In genomic region chr6:28880894-28881780, GRCh38 we compare ENCODE assay signal across 8 cellular contexts. TPM values are rescaled to one million over a fixed set of nuclear protein-coding genes. Genes with fewer than 3 reads are reported as not detected.
DNase-seq lines count a peak whose midpoint lies in the region; ATAC-seq and TF ChIP-seq lines count a peak whose summit lies in the region.

No MANE protein-coding gene starts in this region.

- peak overlapping the region; percentile 74 for H3K9ac ChIP-seq in GM23248

- H3K4me1 ChIP-seq in ACC112 (ENCODE audit: control insufficient read depth, insufficient read depth, low read length, unreplicated experiment): no peaks in the 10 kb centered on the region
- no peaks in the 10 kb centered on the region for H3K4me1 ChIP-seq in GM23248 (ENCODE audit: insufficient read depth)
- peaks cover 24% of the 10 kb centered on the region for H3K4me1 ChIP-seq in mononuclear cell (ENCODE audit: insufficient read depth, low read length)

- no peaks in the 10 kb centered on the region for H3K36me3 ChIP-seq in ACC112 (ENCODE audit: insufficient read depth, low read length)
- no peaks in the 10 kb centered on the region for H3K36me3 ChIP-seq in GM23248 (ENCODE audit: low read depth)

- H4K20me1 ChIP-seq in GM23248 (ENCODE audit: insufficient read depth): no peaks in the 10 kb centered on the region

- H3K79me2 ChIP-seq in ACC112 (ENCODE audit: control insufficient read depth, insufficient read depth, low read length, unreplicated experiment): no peaks in the 10 kb centered on the region
- H3K79me2 ChIP-seq in GM23248 (ENCODE audit: insufficient read depth): no peaks in the 10 kb centered on the region

- no peak for ATAC-seq in HG02588 (IDR thresholded peaks at IDR 0.05; ENCODE audit: unreplicated experiment)

- no peaks in the 10 kb centered on the region for H3K9me2 ChIP-seq in GM23248 (ENCODE audit: insufficient read depth)

- H2AFZ ChIP-seq in ACC112 (ENCODE audit: low read length, unreplicated experiment): peak overlapping the region; percentile 28
- peak overlapping the region; percentile 96 for H2AFZ ChIP-seq in GM23248

- peaks cover 55% of the 10 kb centered on the region for H3K27me3 ChIP-seq in ACC112 (ENCODE audit: insufficient read depth, low read length)
- peaks cover 4% of the 10 kb centered on the region; the same call in 1 of the 2 replicates for H3K27me3 ChIP-seq in GM23248 (replicated peaks; ENCODE audit: insufficient read depth)
- H3K27me3 ChIP-seq in mononuclear cell (ENCODE audit: insufficient read depth, low read length): peaks cover 39% of the 10 kb centered on the region

- no peaks in the 10 kb centered on the region for H3K9me3 ChIP-seq in GM23248 (ENCODE audit: low read depth)
- H3K9me3 ChIP-seq in mononuclear cell (ENCODE audit: low read depth, low read length): no peaks in the 10 kb centered on the region

- H3K27ac ChIP-seq in ACC112 (ENCODE audit: low read depth, low read length) (no peak overlapping the region), GM23248 (no peak overlapping the region)

- peaks cover 8% of the 10 kb centered on the region; the same call in 1 of the 2 replicates for H3F3A ChIP-seq in GM23248 (ENCODE audit: insufficient read depth)

- 3% methylated on average over 28 of the region's 28 CpGs for WGBS in GM23248 (ENCODE audit: low coverage in 1 of 2, low lambda C conversion rate in 2 of 2, missing lambda C conversion rate in 2 of 2), 2 experiments

- H3K4me3 ChIP-seq in ACC112 (ENCODE audit: low read depth, low read length): peak overlapping the region; percentile 82
- H3K4me3 ChIP-seq in GM23248: peak overlapping the region; percentile 90
- peak overlapping the region; percentile 31 for H3K4me3 ChIP-seq in mononuclear cell (ENCODE audit: low read length)

- peak; percentile 70 for DNase-seq in GM23248
- peak; percentile 90 for DNase-seq in NCI-H82 (lab: John Stamatoyannopoulos, UW)
- DNase-seq in activated CD8-positive, alpha-beta memory T cell treated with anti-CD3 and anti-CD28 coated beads, Interleukin-2, amount 50 U/mL, for 4 hours: peak; percentile 64
- DNase-seq in erythroblast (lab: John Stamatoyannopoulos, UW): peak; percentile 88 to 93
- DNase-seq in stimulated activated CD8-positive, alpha-beta memory T cell treated with anti-CD3 and anti-CD28 coated beads, Interleukin-7, amount 100 ng/mL, for 4 hours (ENCODE audit: low read depth in 2 of 2): peak; percentile 31 to 55

- TF ChIP-seq POLR2A in erythroblast (IDR thresholded peaks at IDR 0.05; ENCODE audit: low read length): no peak

- in situ Hi-C loops in GM23248 (cut with MboI): no loop called here

- peak overlapping the region; percentile 86 for H3K4me2 ChIP-seq in GM23248 (ENCODE audit: unreplicated experiment)

RNA-seq across cellular contexts. Expression of gene TRIM27, which starts 42.6 kb away (rescaled TPM):
- 56.1 and 67.7 TPM in 2 replicates for total RNA-seq in GM23248 (2014; rRNA removed; shearing (Covaris generic))
- 40.2 and 42.1 TPM in 2 replicates for polyA plus RNA-seq in GM23248 (2016; fragmentation: Nextera tagmentation; extraction: Ambion mirVana)
- 18.5 TPM for total RNA-seq in mononuclear cell

Comparison
In these comparisons a context has a peak if more than half of its experiments do, and no peak if none do; other contexts are left out.
1. H3K4me3 ChIP-seq: peak in every context shown above with its lines; median percentile 90 in GM23248; 82 in ACC112; 31 in mononuclear cell.